In the genomic region with DNA sequence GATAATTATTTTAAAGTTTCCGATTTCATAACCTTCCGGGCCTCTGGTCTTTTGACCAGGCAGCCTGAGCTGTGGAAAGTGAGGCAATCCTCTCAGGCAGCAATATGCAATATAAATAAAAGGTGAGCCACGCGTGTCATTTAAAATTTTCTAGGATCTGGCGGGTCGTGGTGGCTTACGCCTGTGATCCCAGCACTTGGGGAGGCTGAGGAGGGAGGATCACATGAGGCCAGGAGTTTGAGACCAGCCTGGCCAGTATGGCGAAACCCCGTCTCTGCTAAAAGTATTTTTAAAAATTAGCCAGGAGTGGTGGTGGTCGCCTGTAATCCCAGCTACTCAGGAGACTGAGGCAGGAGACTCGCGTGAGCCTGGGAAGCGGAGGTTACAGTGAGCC, we compare ENCODE assay signal across 1 cellular context.
TF ChIP-seq lines count a peak whose summit lies in the region.

No MANE protein-coding gene starts in this region.

TF ChIP-seq in WTC11, 78 proteins besides CTCF, POLR2A, EP300 and RAD21 (continued from another document):
- TF ChIP-seq, protein P1, sequence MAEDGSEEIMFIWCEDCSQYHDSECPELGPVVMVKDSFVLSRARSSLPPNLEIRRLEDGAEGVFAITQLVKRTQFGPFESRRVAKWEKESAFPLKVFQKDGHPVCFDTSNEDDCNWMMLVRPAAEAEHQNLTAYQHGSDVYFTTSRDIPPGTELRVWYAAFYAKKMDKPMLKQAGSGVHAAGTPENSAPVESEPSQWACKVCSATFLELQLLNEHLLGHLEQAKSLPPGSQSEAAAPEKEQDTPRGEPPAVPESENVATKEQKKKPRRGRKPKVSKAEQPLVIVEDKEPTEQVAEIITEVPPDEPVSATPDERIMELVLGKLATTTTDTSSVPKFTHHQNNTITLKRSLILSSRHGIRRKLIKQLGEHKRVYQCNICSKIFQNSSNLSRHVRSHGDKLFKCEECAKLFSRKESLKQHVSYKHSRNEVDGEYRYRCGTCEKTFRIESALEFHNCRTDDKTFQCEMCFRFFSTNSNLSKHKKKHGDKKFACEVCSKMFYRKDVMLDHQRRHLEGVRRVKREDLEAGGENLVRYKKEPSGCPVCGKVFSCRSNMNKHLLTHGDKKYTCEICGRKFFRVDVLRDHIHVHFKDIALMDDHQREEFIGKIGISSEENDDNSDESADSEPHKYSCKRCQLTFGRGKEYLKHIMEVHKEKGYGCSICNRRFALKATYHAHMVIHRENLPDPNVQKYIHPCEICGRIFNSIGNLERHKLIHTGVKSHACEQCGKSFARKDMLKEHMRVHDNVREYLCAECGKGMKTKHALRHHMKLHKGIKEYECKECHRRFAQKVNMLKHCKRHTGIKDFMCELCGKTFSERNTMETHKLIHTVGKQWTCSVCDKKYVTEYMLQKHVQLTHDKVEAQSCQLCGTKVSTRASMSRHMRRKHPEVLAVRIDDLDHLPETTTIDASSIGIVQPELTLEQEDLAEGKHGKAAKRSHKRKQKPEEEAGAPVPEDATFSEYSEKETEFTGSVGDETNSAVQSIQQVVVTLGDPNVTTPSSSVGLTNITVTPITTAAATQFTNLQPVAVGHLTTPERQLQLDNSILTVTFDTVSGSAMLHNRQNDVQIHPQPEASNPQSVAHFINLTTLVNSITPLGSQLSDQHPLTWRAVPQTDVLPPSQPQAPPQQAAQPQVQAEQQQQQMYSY (CRISPR knock-in tag; IDR thresholded peaks at IDR 0.05): no peak
- TF ChIP-seq GABPB1 (CRISPR knock-in tag; IDR thresholded peaks at IDR 0.05) (no peak), MYBL2 (CRISPR knock-in tag; IDR thresholded peaks at IDR 0.05) (no peak), NFE2L1 (CRISPR knock-in tag; IDR thresholded peaks at IDR 0.05) (no peak), ZNF138 (CRISPR knock-in tag; conservative IDR thresholded peaks at IDR 0.05) (no peak), ZBTB21 (CRISPR knock-in tag; IDR thresholded peaks at IDR 0.05; ENCODE audit: borderline replicate concordance) (no peak), RELA (CRISPR knock-in tag; IDR thresholded peaks at IDR 0.05; ENCODE audit: borderline replicate concordance) (no peak)
- TF ChIP-seq, protein P2, sequence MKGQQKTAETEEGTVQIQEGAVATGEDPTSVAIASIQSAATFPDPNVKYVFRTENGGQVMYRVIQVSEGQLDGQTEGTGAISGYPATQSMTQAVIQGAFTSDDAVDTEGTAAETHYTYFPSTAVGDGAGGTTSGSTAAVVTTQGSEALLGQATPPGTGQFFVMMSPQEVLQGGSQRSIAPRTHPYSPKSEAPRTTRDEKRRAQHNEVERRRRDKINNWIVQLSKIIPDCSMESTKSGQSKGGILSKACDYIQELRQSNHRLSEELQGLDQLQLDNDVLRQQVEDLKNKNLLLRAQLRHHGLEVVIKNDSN (CRISPR knock-in tag; IDR thresholded peaks at IDR 0.05): no peak
- TF ChIP-seq, protein P3, sequence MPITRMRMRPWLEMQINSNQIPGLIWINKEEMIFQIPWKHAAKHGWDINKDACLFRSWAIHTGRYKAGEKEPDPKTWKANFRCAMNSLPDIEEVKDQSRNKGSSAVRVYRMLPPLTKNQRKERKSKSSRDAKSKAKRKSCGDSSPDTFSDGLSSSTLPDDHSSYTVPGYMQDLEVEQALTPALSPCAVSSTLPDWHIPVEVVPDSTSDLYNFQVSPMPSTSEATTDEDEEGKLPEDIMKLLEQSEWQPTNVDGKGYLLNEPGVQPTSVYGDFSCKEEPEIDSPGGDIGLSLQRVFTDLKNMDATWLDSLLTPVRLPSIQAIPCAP (CRISPR knock-in tag; IDR thresholded peaks at IDR 0.05): no peak
- TF ChIP-seq, protein P4, sequence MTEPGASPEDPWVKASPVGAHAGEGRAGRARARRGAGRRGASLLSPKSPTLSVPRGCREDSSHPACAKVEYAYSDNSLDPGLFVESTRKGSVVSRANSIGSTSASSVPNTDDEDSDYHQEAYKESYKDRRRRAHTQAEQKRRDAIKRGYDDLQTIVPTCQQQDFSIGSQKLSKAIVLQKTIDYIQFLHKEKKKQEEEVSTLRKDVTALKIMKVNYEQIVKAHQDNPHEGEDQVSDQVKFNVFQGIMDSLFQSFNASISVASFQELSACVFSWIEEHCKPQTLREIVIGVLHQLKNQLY (CRISPR knock-in tag; IDR thresholded peaks at IDR 0.05): no peak
- TF ChIP-seq, protein P5, sequence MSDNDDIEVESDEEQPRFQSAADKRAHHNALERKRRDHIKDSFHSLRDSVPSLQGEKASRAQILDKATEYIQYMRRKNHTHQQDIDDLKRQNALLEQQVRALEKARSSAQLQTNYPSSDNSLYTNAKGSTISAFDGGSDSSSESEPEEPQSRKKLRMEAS (CRISPR knock-in tag; IDR thresholded peaks at IDR 0.05): no peak
